In genomic region chr15:23304267-23304666, GRCh38 we compare ENCODE assay signal across 9 cellular contexts. TPM values are rescaled to one million over a fixed set of nuclear protein-coding genes. Genes with fewer than 3 reads are reported as not detected.
DNase-seq lines count a peak whose midpoint lies in the region; ATAC-seq, FAIRE-seq and TF ChIP-seq lines count a peak whose summit lies in the region.
"Not testable (repeated sequence)": the region's sequence is repeated elsewhere in the genome, so short reads cannot be mapped to it uniquely, and the experiment has no call there.
"Had no signal": no experiment of that assay in that cellular context is flagged by ENCODE, and none has a peak within 500 bp of the region (broad histone marks: within the 10 kb centered on the region; RNA-seq: fewer than 3 reads in every experiment).

No MANE protein-coding gene starts in this region.

- not testable (repeated sequence) for TF ChIP-seq EP300 in GM12878 (IDR thresholded peaks at IDR 0.05; ENCODE audit: borderline replicate concordance in 1 of 2, control insufficient read depth in 1 of 2, low read depth in 2 of 2, low read length in 2 of 2)

- DNase-seq in DND-41: peak; percentile 4
- DNase-seq in Karpas-422: peak; percentile 42
- peak; percentile 29 for DNase-seq in activated CD4-positive, alpha-beta T cell treated with anti-CD3 and anti-CD28 coated beads for 36 hours
- not testable (repeated sequence) for DNase-seq in GM12878 (ENCODE audit: low read depth, low spot score); fibroblast of lung (ENCODE audit: low read depth in 2 of 2); tibial artery
- peak in 1 of 3 donors; percentile 47 for DNase-seq in right lobe of liver
- peak; percentile 30 for DNase-seq in posterior vena cava (ENCODE audit: low spot score)

- H3K4me3 ChIP-seq in DND-41 (ENCODE audit: low read depth in 1 of 2, low read length in 2 of 2) (peak overlapping the region; percentile 12 to 53; a peak in 3 of 4 replicates), Karpas-422 (ENCODE audit: low read length) (peak overlapping the region; percentile 74), GM12878 (peak overlapping the region; percentile 79), fibroblast of lung (replicated peaks in 1 of 4; ENCODE audit: control extremely low read depth in 1 of 4, insufficient read depth in 1 of 4, low read depth in 3 of 4, low read length in 4 of 4) (peak overlapping the region in 3 of 4 experiments; percentile 6 to 67 (median 63)), right lobe of liver (peak overlapping the region; percentile 23 to 63 (median 50)), tibial artery (peak overlapping the region; percentile 54 to 55)

- not testable (repeated sequence) for H3K9me2 ChIP-seq in Karpas-422 (replicated peaks; ENCODE audit: insufficient read depth, low read length)

- SMC1A ChIA-PET in GM12878 (lab: Charles Lee; ENCODE audit: uncharacterized antibody, unreplicated experiment): not testable (repeated sequence)

- peak overlapping the region; percentile 94 for H3K4me3 Mint-ChIP-seq in activated CD4-positive, alpha-beta T cell treated with anti-CD3 and anti-CD28 coated beads for 36 hours

- WGBS in GM12878 (ENCODE audit: insufficient coverage, insufficient replicate concordance, low lambda C conversion rate, missing lambda C conversion rate): 3% methylated on average over 4 of the region's 7 CpGs
- 0% methylated on average over 4 of the region's 7 CpGs for WGBS in right lobe of liver (ENCODE audit: insufficient coverage, low coverage, low lambda C conversion rate, missing lambda C conversion rate)

- H3K4me1 ChIP-seq in DND-41 (ENCODE audit: insufficient read depth, low read length); Karpas-422 (ENCODE audit: low read length); GM12878 (ENCODE audit: control insufficient read depth, insufficient read depth, low read length); fibroblast of lung (ENCODE audit: control insufficient read depth, extremely low read depth, insufficient read depth, low read length); right lobe of liver: not testable (repeated sequence)
- H3K4me1 ChIP-seq in tibial artery: peaks cover 0 to 23% (median 11%) of the 10 kb centered on the region in 4 donors

- BruUV-seq in GM12878 (replicated peaks; lab: Mats Ljungman, UMichigan): not testable (repeated sequence)

- H3K9me3 ChIP-seq in DND-41 (ENCODE audit: insufficient read depth, low read length, severe bottlenecking); Karpas-422 (ENCODE audit: low read length); GM12878 (replicated peaks; ENCODE audit: control insufficient read depth, insufficient read depth, low read length); fibroblast of lung (ENCODE audit: control insufficient read depth, insufficient read depth, low read depth, low read length); right lobe of liver; tibial artery: not testable (repeated sequence)

- not testable (repeated sequence) for H3K27me3 Mint-ChIP-seq in activated CD4-positive, alpha-beta T cell treated with anti-CD3 and anti-CD28 coated beads for 36 hours

- peak overlapping the region; percentile 90 for H3K27ac Mint-ChIP-seq in activated CD4-positive, alpha-beta T cell treated with anti-CD3 and anti-CD28 coated beads for 36 hours

- H3K9ac ChIP-seq in DND-41 (ENCODE audit: low read depth, low read length) (peak overlapping the region; percentile 40), Karpas-422 (ENCODE audit: low read length) (peak overlapping the region; percentile 71), GM12878 (ENCODE audit: control insufficient read depth, insufficient read depth, low read length) (peak overlapping the region; percentile 50; the same call in 1 of the 2 replicates)
- H3K9ac ChIP-seq in fibroblast of lung (ENCODE audit: insufficient read depth, low read length): not testable (repeated sequence)

- not testable (repeated sequence) for H3K36me3 ChIP-seq in DND-41 (ENCODE audit: insufficient read depth, low read length); Karpas-422 (ENCODE audit: insufficient read depth, low read length); GM12878 (ENCODE audit: control insufficient read depth in 2 of 2, insufficient read depth in 2 of 2, low read length in 1 of 2); fibroblast of lung (ENCODE audit: control insufficient read depth, insufficient read depth, low read length)
- H3K36me3 ChIP-seq in right lobe of liver (peaks cover 0 to 25% (median 3%) of the 10 kb centered on the region in 4 donors), tibial artery (peaks cover 15 to 31% (median 15%) of the 10 kb centered on the region in 3 donors)

- not testable (repeated sequence) for FAIRE-seq in GM12878 (lab: Jason Lieb, UNC)

- in situ Hi-C loops in GM12878 (cut with MboI): not testable (repeated sequence)

- not testable (repeated sequence) for H4K20me1 ChIP-seq in DND-41 (ENCODE audit: insufficient read depth, low read length); Karpas-422 (ENCODE audit: insufficient read depth, low read depth, low read length); GM12878 (ENCODE audit: control insufficient read depth, insufficient read depth); fibroblast of lung (ENCODE audit: control insufficient read depth, extremely low read depth, insufficient read depth, low read length)

- CTCF ChIA-PET in activated CD4-positive, alpha-beta T cell treated with anti-CD3 and anti-CD28 coated beads for 36 hours (lab: Charles Lee): interaction anchor here (1.6 kb wide), 1 partner anchor 265 kb away, joined by 3 read pairs; the partner anchor contains the start of gene TUBGCP5
- CTCF ChIA-PET in GM12878 (lab: Yijun Ruan, JAX): not testable (repeated sequence)

- RAD21 ChIA-PET in GM12878 (lab: Charles Lee; ENCODE audit: unreplicated experiment): not testable (repeated sequence)

- not testable (repeated sequence) for H3K27me3 ChIP-seq in DND-41 (ENCODE audit: insufficient read depth, low read length, poor library complexity); Karpas-422 (ENCODE audit: low read length); GM12878 (replicated peaks in 1 of 2; ENCODE audit: control insufficient read depth in 2 of 2, insufficient read depth in 2 of 2, low read length in 1 of 2); fibroblast of lung (ENCODE audit: control insufficient read depth, insufficient read depth, low read length); right lobe of liver; tibial artery

- TF ChIP-seq POLR2A in GM12878 (IDR thresholded peaks at IDR 0.05; ENCODE audit: low read depth, low read length); right lobe of liver (IDR thresholded peaks at IDR 0.05): not testable (repeated sequence)

- not testable (repeated sequence) for ATAC-seq in DND-41 (ENCODE audit: insufficient read depth, low read depth); activated CD4-positive, alpha-beta T cell treated with anti-CD3 and anti-CD28 coated beads for 36 hours; GM12878; right lobe of liver

- POLR2A ChIA-PET in activated CD4-positive, alpha-beta T cell treated with anti-CD3 and anti-CD28 coated beads for 36 hours (lab: Charles Lee); GM12878 (lab: Charles Lee): not testable (repeated sequence)

- H2AFZ ChIP-seq in DND-41 (ENCODE audit: low read depth, low read length); Karpas-422 (ENCODE audit: low read length); fibroblast of lung (ENCODE audit: low read length): not testable (repeated sequence)
- H2AFZ ChIP-seq in GM12878 (ENCODE audit: control insufficient read depth, low read depth, low read length): peak overlapping the region; percentile 41

- H3K4me1 Mint-ChIP-seq in activated CD4-positive, alpha-beta T cell treated with anti-CD3 and anti-CD28 coated beads for 36 hours: peaks cover 33% of the 10 kb centered on the region

- intact Hi-C loops in activated CD4-positive, alpha-beta T cell treated with anti-CD3 and anti-CD28 coated beads for 36 hours (cut with DNase I, micrococcal nuclease); GM12878 (cut with micrococcal nuclease; ENCODE audit: unreplicated experiment); right lobe of liver (cut with DNase I); posterior vena cava (cut with DNase I); tibial artery (cut with DNase I; ENCODE audit: low total_unique reads): not testable (repeated sequence)

- H3K27ac ChIP-seq in DND-41 (ENCODE audit: low read length); Karpas-422 (ENCODE audit: low read length); GM12878 (ENCODE audit: control insufficient read depth, insufficient read depth); fibroblast of lung (ENCODE audit: insufficient read depth, low read length): not testable (repeated sequence)
- H3K27ac ChIP-seq in right lobe of liver (peak overlapping the region in 1 of 3 donors; percentile 51), tibial artery (peak overlapping the region in 1 of 2 donors; percentile 65)

- peaks cover 20% of the 10 kb centered on the region for H3K36me3 Mint-ChIP-seq in activated CD4-positive, alpha-beta T cell treated with anti-CD3 and anti-CD28 coated beads for 36 hours (ENCODE audit: low read depth)

- H3K9me3 Mint-ChIP-seq in activated CD4-positive, alpha-beta T cell treated with anti-CD3 and anti-CD28 coated beads for 36 hours (ENCODE audit: low read depth): not testable (repeated sequence)

- TF ChIP-seq RAD21 in GM12878 (IDR thresholded peaks at IDR 0.05; ENCODE audit: insufficient read depth, low read depth, low read length): not testable (repeated sequence)

- not testable (repeated sequence) for TF ChIP-seq CTCF in DND-41 (IDR thresholded peaks at IDR 0.05; ENCODE audit: borderline replicate concordance, extremely low read depth, low read length, poor library complexity, severe bottlenecking); GM12878 (IDR thresholded peaks at IDR 0.05 in 2 of 3, conservative IDR thresholded peaks at IDR 0.05 in 1 of 3; ENCODE audit: control insufficient read depth in 2 of 3, extremely low read depth in 1 of 3, insufficient read depth in 1 of 3, low read depth in 3 of 3, low read length in 3 of 3); fibroblast of lung (conservative IDR thresholded peaks at IDR 0.05 in 1 of 2, IDR thresholded peaks at IDR 0.05 in 1 of 2; ENCODE audit: low read depth in 1 of 2, low read length in 2 of 2); right lobe of liver (IDR thresholded peaks at IDR 0.05); tibial artery (IDR thresholded peaks at IDR 0.05)

- H3K79me2 ChIP-seq in DND-41 (ENCODE audit: insufficient read depth, low read length) (peaks cover 24% of the 10 kb centered on the region), Karpas-422 (ENCODE audit: low read length) (peaks cover 23% of the 10 kb centered on the region)
- H3K79me2 ChIP-seq in GM12878 (ENCODE audit: control insufficient read depth, insufficient read depth, low read length); fibroblast of lung (ENCODE audit: control insufficient read depth, insufficient read depth, low read length): not testable (repeated sequence)

- H3K4me2 ChIP-seq in DND-41 (ENCODE audit: insufficient read depth, low read length): peak overlapping the region; percentile 51; the same call in 1 of the 2 replicates
- H3K4me2 ChIP-seq in Karpas-422 (ENCODE audit: low read depth, low read length, poor library complexity, severe bottlenecking): peak overlapping the region; percentile 68
- peak overlapping the region; percentile 4; the same call in 1 of the 2 replicates for H3K4me2 ChIP-seq in GM12878 (ENCODE audit: control insufficient read depth, insufficient read depth)
- not testable (repeated sequence) for H3K4me2 ChIP-seq in fibroblast of lung (ENCODE audit: extremely low read depth, insufficient read depth, low read length)

RNA-seq across cellular contexts. Expression of gene GOLGA6L26, which starts 29.7 kb away (rescaled TPM):
- not detected in 2 replicates for total RNA-seq in Karpas-422 (2014; rRNA removed; shearing (Covaris generic); ENCODE audit: low replicate concordance)
- total RNA-seq in activated CD4-positive, alpha-beta T cell treated with anti-CD3 and anti-CD28 coated beads for 36 hours: not detected
- not detected in 2 replicates for total RNA-seq in GM12878 (2013; cell fraction: nucleolus; rRNA removed)
- total RNA-seq in GM12878 (2014; rRNA removed) (not detected in 2 replicates), GM12878 (2014; rRNA removed; fragmentation: Illumina TruSeq; extraction: Trizol) (not detected in 2 replicates), GM12878 (2021) (not detected in 2 replicates), fibroblast of lung (not detected in 2 replicates), right lobe of liver (not detected), posterior vena cava (not detected)
- polyA plus RNA-seq in GM12878 (2011; ENCODE audit: low read depth): not detected
- polyA plus RNA-seq in GM12878 (2011; rRNA removed) (not detected in 2 replicates), GM12878 (2014; fragmentation: Illumina TruSeq; extraction: Trizol) (not detected in 2 replicates), GM12878 (2014; fragmentation: Nextera tagmentation; extraction: Ambion mirVana) (not detected), GM12878 (2014; rRNA removed) (not detected in 2 replicates), GM12878 (2016; fragmentation: Nextera tagmentation; extraction: Ambion mirVana) (not detected), fibroblast of lung (not detected in 2 replicates)
- not detected in 2 replicates for polyA plus RNA-seq in GM12878 (2011; cell fraction: cytosol; rRNA removed)
- not detected in 2 replicates for polyA plus RNA-seq in GM12878 (2011; cell fraction: nucleus; rRNA removed)
- polyA plus RNA-seq in GM12878 (2012): not detected in 2 replicates
- not detected in 2 replicates for polyA minus RNA-seq in GM12878 (2011; rRNA and poly(A)+ RNA removed)
- not detected in 2 replicates for polyA minus RNA-seq in GM12878 (2011; cell fraction: cytosol; rRNA and poly(A)+ RNA removed)
- not detected in 2 replicates for polyA minus RNA-seq in GM12878 (2011; cell fraction: nucleus; rRNA and poly(A)+ RNA removed)
- not detected in 2 replicates for polyA plus RNA-seq in fibroblast of lung (2012)
- polyA minus RNA-seq in fibroblast of lung (ENCODE audit: low replicate concordance): not detected in 2 replicates
- total RNA-seq: H4 had no signal

RNA-seq across cellular contexts. Expression of gene GOLGA8S, which starts 50.3 kb away (rescaled TPM):
- not detected in 2 replicates for total RNA-seq in Karpas-422 (2014; rRNA removed; shearing (Covaris generic); ENCODE audit: low replicate concordance)
- under 1 TPM in 1 of 2 experiments, not detected in 1; 0.11 TPM for total RNA-seq in activated CD4-positive, alpha-beta T cell treated with anti-CD3 and anti-CD28 coated beads for 36 hours
- total RNA-seq in GM12878 (2013; cell fraction: nucleolus; rRNA removed): not detected in 2 replicates
- total RNA-seq in GM12878 (2014; rRNA removed) (not detected in 2 replicates), GM12878 (2014; rRNA removed; fragmentation: Illumina TruSeq; extraction: Trizol) (not detected in 2 replicates), GM12878 (2021) (not detected in 2 replicates), fibroblast of lung (under 0.01 TPM in 1 of 2 replicates, not detected in the other), right lobe of liver (under 1 TPM in 5 of 6 experiments, not detected in 1; 0.18 to 0.37 (median 0.22) TPM), posterior vena cava (under 1 TPM; 0.38 to 0.60 TPM)
- not detected for polyA plus RNA-seq in GM12878 (2011; ENCODE audit: low read depth)
- polyA plus RNA-seq in GM12878 (2011; rRNA removed) (0.04 and 0.14 TPM in 2 replicates), GM12878 (2014; fragmentation: Illumina TruSeq; extraction: Trizol) (0.01 TPM in 1 of 2 replicates, not detected in the other), GM12878 (2014; fragmentation: Nextera tagmentation; extraction: Ambion mirVana) (not detected), GM12878 (2014; rRNA removed) (0.03 TPM in 1 of 2 replicates, not detected in the other), GM12878 (2016; fragmentation: Nextera tagmentation; extraction: Ambion mirVana) (not detected), fibroblast of lung (0.01 and 0.03 TPM in 2 replicates)
- 0.02 and 0.03 TPM in 2 replicates for polyA plus RNA-seq in GM12878 (2011; cell fraction: cytosol; rRNA removed)
- 0.06 and 0.10 TPM in 2 replicates for polyA plus RNA-seq in GM12878 (2011; cell fraction: nucleus; rRNA removed)
- polyA plus RNA-seq in GM12878 (2012): not detected in 2 replicates
- polyA minus RNA-seq in GM12878 (2011; rRNA and poly(A)+ RNA removed): not detected in 2 replicates
- not detected in 2 replicates for polyA minus RNA-seq in GM12878 (2011; cell fraction: cytosol; rRNA and poly(A)+ RNA removed)
- not detected in 2 replicates for polyA minus RNA-seq in GM12878 (2011; cell fraction: nucleus; rRNA and poly(A)+ RNA removed)
- not detected in 2 replicates for polyA plus RNA-seq in fibroblast of lung (2012)
- not detected in 2 replicates for polyA minus RNA-seq in fibroblast of lung (ENCODE audit: low replicate concordance)
- total RNA-seq: H4 had no signal
